1 cellular context compared by ENCODE assay signal in genomic region chr6:138572200-138572875, GRCh38.
TF ChIP-seq lines count a peak whose summit lies in the region.

No MANE protein-coding gene starts in this region.

TF ChIP-seq in IMR-90, 13 proteins besides CTCF, POLR2A, EP300 and RAD21 (continued from another document):
- TF ChIP-seq ELK1 (IDR thresholded peaks at IDR 0.05; ENCODE audit: borderline replicate concordance, low read depth, low read length): no peak
TF ChIP-seq in IMR-90: peak in this region for 0.
